In genomic region chr16:81175325-81175891, GRCh38 we compare ENCODE assay signal across 1 cellular context.
TF ChIP-seq lines count a peak whose summit lies in the region.

No MANE protein-coding gene starts in this region.

TF ChIP-seq in K562, 482 proteins besides CTCF, POLR2A, EP300 and RAD21 (continued from another document):
- no peak for TF ChIP-seq ZNF184 (CRISPR knock-in tag; IDR thresholded peaks at IDR 0.05)
- no peak for TF ChIP-seq NR1H2 (CRISPR knock-in tag; IDR thresholded peaks at IDR 0.05)
- TF ChIP-seq ESRRB (CRISPR knock-in tag; IDR thresholded peaks at IDR 0.05; ENCODE audit: borderline replicate concordance) = no peak
- no peak for TF ChIP-seq ELF2 (CRISPR knock-in tag; IDR thresholded peaks at IDR 0.05)
- no peak for TF ChIP-seq NBN (IDR thresholded peaks at IDR 0.05; ENCODE audit: low read depth)
- no peak for TF ChIP-seq HEY1 (CRISPR knock-in tag; IDR thresholded peaks at IDR 0.05; ENCODE audit: borderline replicate concordance)
- TF ChIP-seq PPARD (CRISPR knock-in tag; IDR thresholded peaks at IDR 0.05) = no peak
- no peak for TF ChIP-seq TAL1 (IDR thresholded peaks at IDR 0.05)
- no peak for TF ChIP-seq POLR2AphosphoS2 (IDR thresholded peaks at IDR 0.05; ENCODE audit: low read length)
- no peak for TF ChIP-seq PCBP1 (IDR thresholded peaks at IDR 0.05; ENCODE audit: low read depth, low read length, poor library complexity, severe bottlenecking)
- TF ChIP-seq LEF1 (IDR thresholded peaks at IDR 0.05) = no peak
- no peak for TF ChIP-seq POLR3G (IDR thresholded peaks at IDR 0.05; ENCODE audit: extremely low read depth, insufficient read length, insufficient replicate concordance)
- TF ChIP-seq ZNF316 (IDR thresholded peaks at IDR 0.05) = peak; percentile 28; the same call in 1 of the 2 replicates
- no peak for TF ChIP-seq JUN (IDR thresholded peaks at IDR 0.05; ENCODE audit: borderline replicate concordance, low read depth, low read length)
- TF ChIP-seq JUN (CRISPR knock-in tag; IDR thresholded peaks at IDR 0.05; ENCODE audit: borderline replicate concordance) = no peak
- TF ChIP-seq, protein P1, sequence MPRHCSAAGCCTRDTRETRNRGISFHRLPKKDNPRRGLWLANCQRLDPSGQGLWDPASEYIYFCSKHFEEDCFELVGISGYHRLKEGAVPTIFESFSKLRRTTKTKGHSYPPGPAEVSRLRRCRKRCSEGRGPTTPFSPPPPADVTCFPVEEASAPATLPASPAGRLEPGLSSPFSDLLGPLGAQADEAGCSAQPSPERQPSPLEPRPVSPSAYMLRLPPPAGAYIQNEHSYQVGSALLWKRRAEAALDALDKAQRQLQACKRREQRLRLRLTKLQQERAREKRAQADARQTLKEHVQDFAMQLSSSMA (CRISPR knock-in tag; IDR thresholded peaks at IDR 0.05) = no peak
- TF ChIP-seq ZKSCAN3 (CRISPR knock-in tag; IDR thresholded peaks at IDR 0.05) = no peak
- TF ChIP-seq FOSL1 (tag; conservative IDR thresholded peaks at IDR 0.05) = peak; percentile 87
- TF ChIP-seq MAFG (tag; conservative IDR thresholded peaks at IDR 0.05) = peak; percentile 20; the same call in 1 of the 2 replicates
- TF ChIP-seq ZNF561 (CRISPR knock-in tag; conservative IDR thresholded peaks at IDR 0.05) = no peak
